25 cellular contexts compared by ENCODE assay signal in the genomic region with DNA sequence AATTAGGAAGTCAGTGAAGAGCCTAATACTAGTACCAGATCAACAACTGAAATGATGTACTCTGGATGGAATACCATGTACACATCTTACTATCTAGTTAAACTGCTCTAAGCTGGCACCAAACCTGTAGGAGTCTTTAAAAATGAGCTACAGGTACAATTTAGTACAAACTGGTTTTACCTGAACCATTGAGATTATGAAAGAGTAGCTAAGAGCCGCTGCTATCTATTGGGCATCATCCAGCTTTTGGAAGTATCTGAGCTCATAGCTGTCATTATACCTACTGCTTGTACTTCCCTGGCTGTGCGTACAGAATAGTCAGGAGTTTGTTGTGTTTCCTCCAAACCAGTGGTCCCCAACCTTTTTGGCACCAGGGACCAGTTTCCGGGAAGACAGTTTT.
"Had no signal": no experiment of that assay in that cellular context is flagged by ENCODE, and none has a peak within 500 bp of the region (broad histone marks: within the 10 kb centered on the region; RNA-seq: fewer than 3 reads in every experiment).

No MANE protein-coding gene starts in this region.

- H3K4me2 ChIP-seq: KMS-11 had no signal

- H3K9ac ChIP-seq: KMS-11 had no signal

- H3K4me3 ChIP-seq: ascending aorta, MG63, SK-N-MC had no signal

- H3K27ac ChIP-seq: ascending aorta, KMS-11, SK-N-MC had no signal

- DNase-seq: activated CD4-positive, alpha-beta memory T cell treated with anti-CD3 and anti-CD28 coated beads for 36 hours; activated CD4-positive, alpha-beta T cell treated with anti-CD3 and anti-CD28 coated beads, Interleukin-2, amount 10 ng/mL, durations not matched to agents 7 days and 5 days; activated CD4-positive, CD25-positive, alpha-beta regulatory T cell; activated CD8-positive, alpha-beta memory T cell treated with anti-CD3 and anti-CD28 coated beads for 24 hours; activated effector memory CD4-positive, alpha-beta T cell treated with anti-CD3 and anti-CD28 coated beads, Interleukin-2, amount 50 U/mL, for 16 hours; activated naive CD4-positive, alpha-beta T cell treated with Interleukin-2 at 50 U/mL for 16 hours; activated naive CD8-positive, alpha-beta T cell treated with anti-CD3 and anti-CD28 coated beads, Interleukin-2, amount 50 U/mL, for 24 hours; activated T-cell treated with anti-CD3 and anti-CD28 coated beads, Interleukin-2, amount 50 U/mL, for 4 hours; amniotic stem cell; MG63; NCI-H1105 treated with DMSO at 0.1 percent for 48 hours; NCI-H1436 treated with DMSO at 0.1 percent for 48 hours; NCI-H187; NCI-H2107; NCI-H2171 treated with DMSO at 0.1 percent for 48 hours; NCI-H510A treated with DMSO at 0.1 percent for 48 hours; NCI-H69; NK-92 treated with Interleukin-12 subunit alpha and Interleukin-12 subunit beta, amount 100 ng/mL, for 24 hours; T-cell; T-helper 2 cell; T1000 had no signal

- H3K27me3 ChIP-seq: ascending aorta, MG63 had no signal

- ATAC-seq: activated naive CD4-positive, alpha-beta T cell treated with anti-CD3 and anti-CD28 coated beads, Interleukin-2, amount 50 U/mL, for 72 hours; activated naive CD8-positive, alpha-beta T cell treated with anti-CD3 and anti-CD28 coated beads, Interleukin-2, amount 50 U/mL, for 24 hours; activated T-cell treated with anti-CD3 and anti-CD28 coated beads, Interleukin-2, amount 50 U/mL, for 4 hours; T-cell had no signal

- H3K36me3 ChIP-seq: ascending aorta, MG63 had no signal

- H3K4me1 ChIP-seq: ascending aorta had no signal

- H3K9me3 ChIP-seq: ascending aorta, MG63 had no signal
